In the genomic region with DNA sequence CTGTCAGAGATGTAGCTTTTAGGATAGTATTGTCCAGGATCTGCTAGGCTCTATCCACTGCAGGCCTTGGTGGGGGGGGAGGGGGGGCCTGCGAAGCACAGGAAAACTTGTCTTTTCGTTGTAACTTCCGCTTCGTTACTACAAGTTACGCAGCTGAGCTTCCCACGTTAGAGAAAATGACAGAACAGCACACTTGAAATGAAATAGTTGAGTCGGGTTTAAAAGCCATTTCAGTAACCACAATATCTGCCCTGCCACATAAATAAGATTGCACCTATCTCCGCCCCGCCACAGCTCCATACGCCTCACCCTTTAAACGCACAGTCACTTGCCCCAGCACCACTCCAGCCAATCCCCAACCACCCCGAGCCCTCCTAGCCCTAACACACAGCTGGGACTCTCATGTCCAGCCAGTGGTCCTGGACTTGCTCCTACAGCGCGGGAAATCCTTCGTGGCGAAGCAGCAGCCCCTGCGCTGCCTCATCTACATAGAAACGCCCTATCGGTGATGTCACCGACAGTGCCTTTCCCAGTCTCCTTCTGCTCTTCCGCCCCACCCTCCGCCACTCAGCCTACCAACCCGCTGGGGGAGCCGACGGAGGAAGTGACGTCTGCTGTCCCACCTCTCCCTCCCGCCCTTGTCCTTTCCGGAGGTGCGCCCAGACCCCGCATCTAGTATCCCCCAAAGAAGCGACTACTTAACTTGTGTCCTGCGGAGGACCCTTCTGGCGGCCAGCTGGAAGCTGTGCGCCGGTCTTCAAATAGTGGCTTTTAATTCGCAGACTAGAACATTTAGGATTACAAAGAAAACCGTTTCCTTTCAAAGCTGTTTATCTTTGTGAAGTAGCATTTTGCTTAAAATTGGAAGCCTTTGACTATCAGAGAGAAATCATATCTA, we compare ENCODE assay signal across 8 cellular contexts. TPM values are rescaled to one million over a fixed set of nuclear protein-coding genes. Genes with fewer than 3 reads are reported as not detected.
DNase-seq lines count a peak whose midpoint lies in the region; ATAC-seq and TF ChIP-seq lines count a peak whose summit lies in the region.
"Not testable (repeated sequence)": the region's sequence is repeated elsewhere in the genome, so short reads cannot be mapped to it uniquely, and the experiment has no call there.

No MANE protein-coding gene starts in this region.

- not testable (repeated sequence) for H3K9me3 Mint-ChIP-seq in activated naive CD4-positive, alpha-beta T cell treated with anti-CD3 and anti-CD28 coated beads, Interleukin-2, amount 50 U/mL, for 24 hours; nephron progenitor cell

- H3K4me2 ChIP-seq in GM23248 (ENCODE audit: unreplicated experiment) = peak overlapping the region; percentile 100

- H3K4me1 ChIP-seq in GM23248 (ENCODE audit: insufficient read depth) = not testable (repeated sequence)
- H3K4me1 ChIP-seq in gastroesophageal sphincter = peaks cover 0 to 12% (median 8%) of the 10 kb centered on the region in 3 donors

- H3K4me3 ChIP-seq in GM23248 (peak overlapping the region; percentile 90), gastroesophageal sphincter (peak overlapping the region; percentile 46 to 53)

- not testable (repeated sequence) for H3K36me3 ChIP-seq in GM23248 (ENCODE audit: low read depth); gastroesophageal sphincter

- H3K4me1 Mint-ChIP-seq in activated naive CD4-positive, alpha-beta T cell treated with anti-CD3 and anti-CD28 coated beads, Interleukin-2, amount 50 U/mL, for 24 hours = peaks cover 25% of the 10 kb centered on the region
- peaks cover 34% of the 10 kb centered on the region for H3K4me1 Mint-ChIP-seq in nephron progenitor cell

- peak; percentile 98 for ATAC-seq in gastroesophageal sphincter

- not testable (repeated sequence) for H3K27me3 ChIP-seq in GM23248 (replicated peaks; ENCODE audit: insufficient read depth)
- H3K27me3 ChIP-seq in gastroesophageal sphincter = peaks cover 19% of the 10 kb centered on the region

- H3K27ac ChIP-seq in GM23248 = peak overlapping the region; percentile 100
- H3K27ac ChIP-seq in gastroesophageal sphincter = peak overlapping the region; percentile 85 to 91 (median 89)

- not testable (repeated sequence) for H3K27me3 Mint-ChIP-seq in activated naive CD4-positive, alpha-beta T cell treated with anti-CD3 and anti-CD28 coated beads, Interleukin-2, amount 50 U/mL, for 24 hours; nephron progenitor cell (ENCODE audit: low read depth, poor library complexity)

- TF ChIP-seq POLR2A in gastroesophageal sphincter (IDR thresholded peaks at IDR 0.05) = peak; percentile 56 to 70

- DNase-seq in EH (ENCODE audit: low read depth) (peak; percentile 95), GM23248 (peak; percentile 88), KG1 (lab: John Stamatoyannopoulos, UW) (peak; percentile 84), SKM-1 (lab: John Stamatoyannopoulos, UW; ENCODE audit: unreplicated experiment) (peak; percentile 88), nephron progenitor cell (peak; percentile 68)
- DNase-seq in stimulated activated naive CD4-positive, alpha-beta T cell treated with Interleukin-2 at 50 U/mL for 16 hours (lab: John Stamatoyannopoulos, UW) = peak; percentile 78

- peaks cover 16% of the 10 kb centered on the region; the same call in 1 of the 2 replicates for H3F3A ChIP-seq in GM23248 (ENCODE audit: insufficient read depth)

- H2AFZ ChIP-seq in GM23248 = peak overlapping the region; percentile 99

- 1 to 3% methylated on average over 29 to 32 of the region's 37 CpGs for WGBS in GM23248 (ENCODE audit: low coverage in 1 of 2, low lambda C conversion rate in 2 of 2, missing lambda C conversion rate in 2 of 2), 2 experiments
- 0 to 1% methylated on average over 10 to 12 of the region's 37 CpGs for WGBS in gastroesophageal sphincter (ENCODE audit: low coverage in 1 of 2), 2 donors

- peak overlapping the region; percentile 98 for H3K9ac ChIP-seq in GM23248

- H3K36me3 Mint-ChIP-seq in activated naive CD4-positive, alpha-beta T cell treated with anti-CD3 and anti-CD28 coated beads, Interleukin-2, amount 50 U/mL, for 24 hours; nephron progenitor cell (ENCODE audit: low read depth): not testable (repeated sequence)

- not testable (repeated sequence) for H4K20me1 ChIP-seq in GM23248 (ENCODE audit: insufficient read depth)

- not testable (repeated sequence) for TF ChIP-seq EP300 in gastroesophageal sphincter (IDR thresholded peaks at IDR 0.05)

- H3K27ac Mint-ChIP-seq in activated naive CD4-positive, alpha-beta T cell treated with anti-CD3 and anti-CD28 coated beads, Interleukin-2, amount 50 U/mL, for 24 hours = peak overlapping the region; percentile 100
- H3K27ac Mint-ChIP-seq in nephron progenitor cell = peak overlapping the region; percentile 100

- in situ Hi-C loops in GM23248 (cut with MboI) = not testable (repeated sequence)

- not testable (repeated sequence) for TF ChIP-seq CTCF in gastroesophageal sphincter (IDR thresholded peaks at IDR 0.05); nephron progenitor cell (IDR thresholded peaks at IDR 0.05)

- not testable (repeated sequence) for H3K9me3 ChIP-seq in GM23248 (ENCODE audit: low read depth); gastroesophageal sphincter

- peak overlapping the region; percentile 95 for H3K4me3 Mint-ChIP-seq in activated naive CD4-positive, alpha-beta T cell treated with anti-CD3 and anti-CD28 coated beads, Interleukin-2, amount 50 U/mL, for 24 hours
- peak overlapping the region; percentile 74 for H3K4me3 Mint-ChIP-seq in nephron progenitor cell

- H3K79me2 ChIP-seq in GM23248 (ENCODE audit: insufficient read depth) = not testable (repeated sequence)

- not testable (repeated sequence) for H3K9me2 ChIP-seq in GM23248 (ENCODE audit: insufficient read depth)

RNA-seq across cellular contexts. Expression of a gene that starts 46.2 kb away (rescaled TPM):
- not detected in 2 replicates for total RNA-seq in GM23248 (2014; rRNA removed; shearing (Covaris generic))
- polyA plus RNA-seq in GM23248 (2016; fragmentation: Nextera tagmentation; extraction: Ambion mirVana) = not detected in 2 replicates
- total RNA-seq in gastroesophageal sphincter = 1 to 10 TPM in 1 of 4 donors, not detected in 3; 1.3 TPM

Comparison
In these comparisons a context has a peak if more than half of its experiments do, and no peak if none do; other contexts are left out.
1. Peak in every context shown above with its lines: DNase-seq, ATAC-seq, H3K4me3 ChIP-seq and H3K27ac ChIP-seq.